ENCODE assay signal across 13 cellular contexts in genomic region chr12:110606253-110606611, GRCh38. TPM values are rescaled to one million over a fixed set of nuclear protein-coding genes. Genes with fewer than 3 reads are reported as not detected.
DNase-seq lines count a peak whose midpoint lies in the region; ATAC-seq, FAIRE-seq and TF ChIP-seq lines count a peak whose summit lies in the region.
"Had no signal": no experiment of that assay in that cellular context is flagged by ENCODE, and none has a peak within 500 bp of the region (broad histone marks: within the 10 kb centered on the region; RNA-seq: fewer than 3 reads in every experiment).

No MANE protein-coding gene starts in this region.

- no peak for ATAC-seq in GM18517 (IDR thresholded peaks at IDR 0.05; ENCODE audit: unreplicated experiment)

- peak; percentile 19 for DNase-seq in activated effector memory CD4-positive, alpha-beta T cell treated with anti-CD3 and anti-CD28 coated beads, Interleukin-2, amount 50 U/mL, for 16 hours
- DNase-seq in activated effector memory CD4-positive, alpha-beta T cell treated with Interleukin-2 at 50 U/mL for 16 hours, result no peak
- peak in 1 of 3 donors; percentile 43 for DNase-seq in Peyer's patch
- DNase-seq in endothelial cell of umbilical vein (ENCODE audit: low read depth, low spot score), result no peak
- DNase-seq in glutamatergic neuron, result no peak
- no peak for DNase-seq in NCI-H510A (lab: John Stamatoyannopoulos, UW)
- DNase-seq: heart right ventricle; MG63; NCI-H2171 treated with DMSO at 0.1 percent for 48 hours; nucleus accumbens; stimulated activated CD4-positive, alpha-beta T cell treated with anti-CD3 and anti-CD28 coated beads, Interleukin-12 subunit alpha, Interleukin-12 subunit beta, amount 100 ng/mL, for 4 hours had no signal

- CTCF ChIA-PET in endothelial cell of umbilical vein (lab: Charles Lee), result interaction anchor here (0.9 to 1.2 kb wide), 3 partner anchors 138 to 175 kb away, joined by 3 to 5 read pairs (median 4); partner anchors contain the start of genes ARPC3, FAM216A and GPN3

- peaks cover 2% of the 10 kb centered on the region for H3K27me3 Mint-ChIP-seq in glutamatergic neuron (ENCODE audit: unreplicated experiment)

- H3K36me3 ChIP-seq in Peyer's patch, result no peaks in the 10 kb centered on the region
- no peaks in the 10 kb centered on the region for H3K36me3 ChIP-seq in endothelial cell of umbilical vein (ENCODE audit: control insufficient read depth in 2 of 2, extremely low read depth in 1 of 2, insufficient read depth in 2 of 2, low read length in 2 of 2)
- no peaks in the 10 kb centered on the region for H3K36me3 ChIP-seq in thymus (ENCODE audit: control insufficient read depth, insufficient read depth)
- H3K36me3 ChIP-seq: heart right ventricle, MG63 had no signal

- H3K9me1 ChIP-seq in endothelial cell of umbilical vein (replicated peaks; ENCODE audit: control insufficient read depth, extremely low read depth, insufficient read depth, low read length), result no peaks in the 10 kb centered on the region

- H3K9me3 Mint-ChIP-seq in glutamatergic neuron (ENCODE audit: unreplicated experiment), result no peaks in the 10 kb centered on the region

- peak; percentile 8 for FAIRE-seq in endothelial cell of umbilical vein (lab: Jason Lieb, UNC)

- TF ChIP-seq CTCF in Peyer's patch (IDR thresholded peaks at IDR 0.05) (no peak), endothelial cell of umbilical vein (IDR thresholded peaks at IDR 0.05; ENCODE audit: extremely low read depth in 1 of 2, insufficient read depth in 1 of 2, low read depth in 1 of 2, low read length in 2 of 2) (no peak), glutamatergic neuron (IDR thresholded peaks at IDR 0.05; ENCODE audit: partially characterized antibody, unreplicated experiment) (no peak)

- no TSS peak for BruUV-seq in endothelial cell of umbilical vein (replicated peaks; lab: Mats Ljungman, UMichigan)

- no peaks in the 10 kb centered on the region for H3K4me1 Mint-ChIP-seq in glutamatergic neuron (ENCODE audit: low read depth, unreplicated experiment)

- no peaks in the 10 kb centered on the region for H4K20me1 ChIP-seq in endothelial cell of umbilical vein (replicated peaks; ENCODE audit: control insufficient read depth, extremely low read depth, insufficient read depth, low read length)

- H2AFZ ChIP-seq in endothelial cell of umbilical vein (ENCODE audit: low read depth, low read length), result no peak overlapping the region

- H3K27ac ChIP-seq in Peyer's patch, result peak overlapping the region in 3 of 4 donors; percentile 50 to 84 (median 80)
- no peak overlapping the region for H3K27ac ChIP-seq in endothelial cell of umbilical vein (ENCODE audit: insufficient read depth, low read depth, low read length)
- peak overlapping the region; percentile 42 for H3K27ac ChIP-seq in thymus (ENCODE audit: low read depth)

- no peaks in the 10 kb centered on the region for H3K4me1 ChIP-seq in Peyer's patch
- no peaks in the 10 kb centered on the region for H3K4me1 ChIP-seq in endothelial cell of umbilical vein (ENCODE audit: control insufficient read depth, extremely low read depth, insufficient read depth, low read length)
- H3K4me1 ChIP-seq in thymus (ENCODE audit: control insufficient read depth, insufficient read depth, low read length), result no peaks in the 10 kb centered on the region

- TF ChIP-seq POLR2A in Peyer's patch (IDR thresholded peaks at IDR 0.05) (no peak), endothelial cell of umbilical vein (IDR thresholded peaks at IDR 0.05; ENCODE audit: low read depth, low read length) (no peak)

- no peak overlapping the region for H3K4me3 Mint-ChIP-seq in glutamatergic neuron (ENCODE audit: unreplicated experiment)

- intact Hi-C loops in endothelial cell of umbilical vein (cut with micrococcal nuclease), result no loop called here

- H3K27ac Mint-ChIP-seq in glutamatergic neuron (ENCODE audit: unreplicated experiment), result no peak overlapping the region

- H3K4me3 ChIP-seq in Peyer's patch, result peak overlapping the region; percentile 17 to 32 (median 26)
- H3K4me3 ChIP-seq in endothelial cell of umbilical vein (replicated peaks in 1 of 3; ENCODE audit: insufficient read depth in 1 of 3, low read depth in 1 of 3, low read length in 3 of 3), result no peak overlapping the region
- peak overlapping the region; percentile 58 for H3K4me3 ChIP-seq in thymus (ENCODE audit: low read length)
- H3K4me3 ChIP-seq: MG63 had no signal

- no peaks in the 10 kb centered on the region for H3K36me3 Mint-ChIP-seq in glutamatergic neuron (ENCODE audit: unreplicated experiment)

- no peaks in the 10 kb centered on the region for H3K9me3 ChIP-seq in Peyer's patch
- H3K9me3 ChIP-seq in endothelial cell of umbilical vein (replicated peaks; ENCODE audit: control insufficient read depth, insufficient read depth, low read length), result no peaks in the 10 kb centered on the region
- H3K9me3 ChIP-seq in thymus (ENCODE audit: control insufficient read depth), result no peaks in the 10 kb centered on the region
- H3K9me3 ChIP-seq: heart right ventricle, MG63 had no signal

- no peak overlapping the region for H3K4me2 ChIP-seq in endothelial cell of umbilical vein (ENCODE audit: insufficient read depth, low read length)

- dilution Hi-C loops in endothelial cell of umbilical vein (cut with MboI; ENCODE audit: extremely low pct_ligation_motif_present, low sequenced_read_pairs), result no loop called here

- H3K27me3 ChIP-seq in Peyer's patch (no peaks in the 10 kb centered on the region), endothelial cell of umbilical vein (ENCODE audit: control insufficient read depth in 2 of 2, insufficient read depth in 2 of 2, low read length in 2 of 2) (no peaks in the 10 kb centered on the region), thymus (ENCODE audit: control insufficient read depth, insufficient read depth) (no peaks in the 10 kb centered on the region)
- H3K27me3 ChIP-seq: heart right ventricle, MG63 had no signal

- POLR2A ChIA-PET in endothelial cell of umbilical vein (lab: Charles Lee), result no interaction called here

- H3K9ac ChIP-seq in endothelial cell of umbilical vein (replicated peaks; ENCODE audit: extremely low read depth, insufficient read depth, low read length), result no peak overlapping the region

- no peaks in the 10 kb centered on the region for H3K79me2 ChIP-seq in endothelial cell of umbilical vein (ENCODE audit: control insufficient read depth, insufficient read depth, low read length)

- 89% methylated on average over 8 of the region's 8 CpGs for WGBS in thymus

TF ChIP-seq in endothelial cell of umbilical vein, 7 proteins besides CTCF, POLR2A, EP300 and RAD21:
- TF ChIP-seq MYC (IDR thresholded peaks at IDR 0.05; ENCODE audit: low read depth, low read length) (no peak), EZH2 (IDR thresholded peaks at IDR 0.05; ENCODE audit: borderline replicate concordance, low read depth, low read length, severe bottlenecking) (no peak), MAX (IDR thresholded peaks at IDR 0.05; ENCODE audit: insufficient read depth, insufficient read length) (no peak), FOS (IDR thresholded peaks at IDR 0.05; ENCODE audit: borderline replicate concordance, insufficient read depth, low read length) (no peak), GATA2 (IDR thresholded peaks at IDR 0.05; ENCODE audit: insufficient read depth, insufficient read length, low read depth, low read length) (no peak), JUN (IDR thresholded peaks at IDR 0.05; ENCODE audit: borderline replicate concordance, insufficient read depth, insufficient read length, low read depth) (no peak), POLR2AphosphoS5 (IDR thresholded peaks at IDR 0.05; ENCODE audit: insufficient read depth, low read depth, low read length) (no peak)

RNA-seq across cellular contexts. Expression of gene TCTN1, which starts 7.7 kb away (rescaled TPM):
- total RNA-seq in Peyer's patch (10 to 100 TPM in 2 of 4 donors, 1 to 10 TPM in 2; 9.1 to 53.6 (median 9.7) TPM), endothelial cell of umbilical vein (20.1 and 21.1 TPM in 2 replicates), glutamatergic neuron (ENCODE audit: unreplicated experiment) (21.8 TPM)
- polyA plus RNA-seq in endothelial cell of umbilical vein (23.3 and 31.4 TPM in 2 replicates), thymus (17.9 TPM)
- 14.4 and 16.1 TPM in 2 replicates for polyA plus RNA-seq in endothelial cell of umbilical vein (2011; cell fraction: cytosol; rRNA removed)
- polyA plus RNA-seq in endothelial cell of umbilical vein (2011; cell fraction: nucleus; rRNA removed), result 47.1 and 52.0 TPM in 2 replicates
- 18.2 and 19.8 TPM in 2 replicates for polyA plus RNA-seq in endothelial cell of umbilical vein (2012)
- polyA minus RNA-seq in endothelial cell of umbilical vein, result 18.0 and 22.5 TPM in 2 replicates
- polyA minus RNA-seq in endothelial cell of umbilical vein (2011; cell fraction: cytosol; rRNA and poly(A)+ RNA removed), result 8.7 TPM
- polyA minus RNA-seq in endothelial cell of umbilical vein (2011; cell fraction: nucleus; rRNA and poly(A)+ RNA removed), result 26.1 and 28.0 TPM in 2 replicates

RNA-seq across cellular contexts. Expression of gene PPTC7, which starts 23.1 kb away (rescaled TPM):
- total RNA-seq in Peyer's patch (10 to 100 TPM; 19.5 to 21.4 (median 20.1) TPM), endothelial cell of umbilical vein (15.2 and 17.0 TPM in 2 replicates), glutamatergic neuron (ENCODE audit: unreplicated experiment) (11.4 TPM)
- polyA plus RNA-seq in endothelial cell of umbilical vein (6.8 and 8.4 TPM in 2 replicates), thymus (19.2 TPM)
- polyA plus RNA-seq in endothelial cell of umbilical vein (2011; cell fraction: cytosol; rRNA removed), result 7.6 and 7.7 TPM in 2 replicates
- 10.7 and 14.5 TPM in 2 replicates for polyA plus RNA-seq in endothelial cell of umbilical vein (2011; cell fraction: nucleus; rRNA removed)
- 16.2 and 20.9 TPM in 2 replicates for polyA plus RNA-seq in endothelial cell of umbilical vein (2012)
- polyA minus RNA-seq in endothelial cell of umbilical vein, result 27.4 and 28.7 TPM in 2 replicates
- 16.2 TPM for polyA minus RNA-seq in endothelial cell of umbilical vein (2011; cell fraction: cytosol; rRNA and poly(A)+ RNA removed)
- polyA minus RNA-seq in endothelial cell of umbilical vein (2011; cell fraction: nucleus; rRNA and poly(A)+ RNA removed), result 9.0 and 15.4 TPM in 2 replicates

Comparison
In these comparisons a context has a peak if more than half of its experiments do, and no peak if none do; other contexts are left out.
1. H3K4me3 ChIP-seq: peak in Peyer's patch (4 of 4) and thymus (single experiment); none in endothelial cell of umbilical vein (0 of 3).